In the genomic region with DNA sequence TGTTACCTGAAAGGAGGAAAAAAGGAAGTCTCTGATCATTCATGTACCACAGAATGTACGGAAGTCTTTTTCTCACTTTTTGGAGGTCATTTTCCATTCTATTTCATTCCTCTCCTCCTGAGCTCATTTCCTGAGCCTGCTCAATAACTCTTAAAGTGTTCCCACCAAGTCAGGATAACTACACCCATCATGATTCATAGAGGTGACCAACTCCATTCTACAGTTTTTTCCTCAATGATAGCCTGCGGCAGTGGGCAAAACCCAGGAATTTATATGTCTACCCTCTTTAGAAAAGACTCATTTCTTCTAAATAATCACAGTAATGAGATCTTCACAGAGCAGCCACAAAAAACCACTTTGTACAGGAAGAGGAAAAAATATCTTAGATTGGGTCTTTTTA, we compare ENCODE assay signal across 16 cellular contexts.
"Had no signal": no experiment of that assay in that cellular context is flagged by ENCODE, and none has a peak within 500 bp of the region (broad histone marks: within the 10 kb centered on the region; RNA-seq: fewer than 3 reads in every experiment).

No MANE protein-coding gene starts in this region.

- DNase-seq: activated CD4-positive, alpha-beta T cell treated with anti-CD3 and anti-CD28 coated beads, Interleukin-2, amount 10 ng/mL, durations not matched to agents 7 days and 5 days; activated CD8-positive, alpha-beta memory T cell treated with anti-CD3 and anti-CD28 coated beads for 24 hours; activated CD8-positive, alpha-beta memory T cell treated with anti-CD3 and anti-CD28 coated beads, Interleukin-2, amount 50 U/mL, for 48 hours; activated effector memory CD4-positive, alpha-beta T cell treated with anti-CD3 and anti-CD28 coated beads, Interleukin-2, amount 50 U/mL, for 16 hours; activated T-cell treated with anti-CD3 and anti-CD28 coated beads, Interleukin-2, amount 50 U/mL, for 48 hours; caudate nucleus; effector memory CD8-positive, alpha-beta T cell; left ventricle myocardium superior; nephron progenitor cell; nucleus accumbens; stimulated activated CD4-positive, alpha-beta T cell treated with anti-CD3 and anti-CD28 coated beads, Interleukin-1b, Interleukin-23, amount 100 ng/mL, for 48 hours; stimulated activated CD8-positive, alpha-beta memory T cell treated with anti-CD3 and anti-CD28 coated beads, Interleukin-4, amount 100 ng/mL, for 48 hours; stimulated activated naive CD4-positive, alpha-beta T cell; thyroid gland had no signal

- H3K4me3 ChIP-seq: thyroid gland had no signal

- H3K4me1 Mint-ChIP-seq: activated CD4-positive, alpha-beta T cell treated with anti-CD3 and anti-CD28 coated beads, Interleukin-2, amount 10 ng/mL, durations not matched to agents 7 days and 5 days; activated naive CD4-positive, alpha-beta T cell treated with anti-CD3 and anti-CD28 coated beads, Interleukin-2, amount 50 U/mL, for 24 hours had no signal

- H3K4me1 ChIP-seq: thyroid gland had no signal

- H3K27me3 ChIP-seq: thyroid gland had no signal

- H3K27ac ChIP-seq: thyroid gland had no signal

- H3K9me3 Mint-ChIP-seq: activated CD4-positive, alpha-beta T cell treated with anti-CD3 and anti-CD28 coated beads, Interleukin-2, amount 10 ng/mL, durations not matched to agents 7 days and 5 days; nephron progenitor cell had no signal

- H3K36me3 Mint-ChIP-seq: activated naive CD4-positive, alpha-beta T cell treated with anti-CD3 and anti-CD28 coated beads, Interleukin-2, amount 50 U/mL, for 24 hours had no signal

- ATAC-seq: activated CD4-positive, CD25-positive, alpha-beta regulatory T cell treated with anti-CD3 and anti-CD28 coated beads, Interleukin-2, amount 50 U/mL, for 24 hours; effector memory CD8-positive, alpha-beta T cell; left ventricle myocardium superior had no signal

- H3K4me3 Mint-ChIP-seq: activated CD4-positive, alpha-beta T cell treated with anti-CD3 and anti-CD28 coated beads, Interleukin-2, amount 10 ng/mL, durations not matched to agents 7 days and 5 days; activated naive CD4-positive, alpha-beta T cell treated with anti-CD3 and anti-CD28 coated beads, Interleukin-2, amount 50 U/mL, for 24 hours; effector memory CD8-positive, alpha-beta T cell; nephron progenitor cell had no signal

- H3K27ac Mint-ChIP-seq: activated CD4-positive, alpha-beta T cell treated with anti-CD3 and anti-CD28 coated beads, Interleukin-2, amount 10 ng/mL, durations not matched to agents 7 days and 5 days; activated naive CD4-positive, alpha-beta T cell treated with anti-CD3 and anti-CD28 coated beads, Interleukin-2, amount 50 U/mL, for 24 hours; effector memory CD8-positive, alpha-beta T cell; nephron progenitor cell had no signal

- H3K9me3 ChIP-seq: thyroid gland had no signal

- H3K36me3 ChIP-seq: thyroid gland had no signal
